Comparison of ENCODE assay signal across 1 cellular context in the genomic region with DNA sequence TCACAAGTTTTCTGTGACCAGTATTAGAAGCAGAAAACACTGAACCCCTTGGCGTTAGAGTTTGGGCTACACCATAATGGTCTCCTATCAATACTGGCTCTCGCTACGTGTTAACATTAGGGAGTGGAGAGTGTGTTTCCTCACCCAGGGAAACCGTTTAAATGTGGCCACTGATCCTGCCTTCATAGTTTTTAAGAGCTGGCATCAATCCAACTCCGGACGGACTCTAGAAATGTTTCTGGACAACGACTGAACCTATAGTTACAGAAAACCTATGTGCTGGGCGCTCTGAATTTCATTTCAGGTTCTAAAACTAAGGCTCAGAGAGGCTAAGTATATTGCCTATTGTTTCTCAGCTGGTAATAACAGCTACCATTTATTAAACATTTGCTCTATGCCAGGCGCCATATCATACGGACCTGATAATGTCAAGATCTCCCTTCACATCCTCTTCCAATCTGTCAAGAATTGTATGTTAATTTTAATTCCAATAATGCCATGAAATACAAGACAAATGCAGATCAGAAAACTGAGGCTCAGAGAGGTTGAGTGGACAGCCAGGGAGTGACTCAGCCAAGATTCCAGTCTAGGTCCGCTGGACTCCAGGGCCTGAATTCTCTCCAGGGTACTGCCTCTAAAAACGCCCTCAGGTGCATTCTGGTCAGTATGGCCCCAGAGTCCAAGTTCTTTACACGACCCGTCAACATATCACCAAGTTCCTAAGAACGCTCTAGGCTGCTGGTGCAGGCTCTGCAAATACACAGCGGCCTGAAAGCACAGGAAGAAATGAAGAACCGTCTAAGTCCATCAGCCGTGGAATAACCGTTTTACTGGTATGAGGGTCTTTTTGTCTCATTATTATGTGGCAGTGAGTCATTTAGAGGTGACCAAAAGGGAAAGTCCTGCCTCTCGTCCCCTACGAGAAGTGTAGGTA.
TF ChIP-seq lines count a peak whose summit lies in the region.

No MANE protein-coding gene starts in this region.

TF ChIP-seq in K562, 482 proteins besides CTCF, POLR2A, EP300 and RAD21 (continues in another document):
- TF ChIP-seq, protein P1, sequence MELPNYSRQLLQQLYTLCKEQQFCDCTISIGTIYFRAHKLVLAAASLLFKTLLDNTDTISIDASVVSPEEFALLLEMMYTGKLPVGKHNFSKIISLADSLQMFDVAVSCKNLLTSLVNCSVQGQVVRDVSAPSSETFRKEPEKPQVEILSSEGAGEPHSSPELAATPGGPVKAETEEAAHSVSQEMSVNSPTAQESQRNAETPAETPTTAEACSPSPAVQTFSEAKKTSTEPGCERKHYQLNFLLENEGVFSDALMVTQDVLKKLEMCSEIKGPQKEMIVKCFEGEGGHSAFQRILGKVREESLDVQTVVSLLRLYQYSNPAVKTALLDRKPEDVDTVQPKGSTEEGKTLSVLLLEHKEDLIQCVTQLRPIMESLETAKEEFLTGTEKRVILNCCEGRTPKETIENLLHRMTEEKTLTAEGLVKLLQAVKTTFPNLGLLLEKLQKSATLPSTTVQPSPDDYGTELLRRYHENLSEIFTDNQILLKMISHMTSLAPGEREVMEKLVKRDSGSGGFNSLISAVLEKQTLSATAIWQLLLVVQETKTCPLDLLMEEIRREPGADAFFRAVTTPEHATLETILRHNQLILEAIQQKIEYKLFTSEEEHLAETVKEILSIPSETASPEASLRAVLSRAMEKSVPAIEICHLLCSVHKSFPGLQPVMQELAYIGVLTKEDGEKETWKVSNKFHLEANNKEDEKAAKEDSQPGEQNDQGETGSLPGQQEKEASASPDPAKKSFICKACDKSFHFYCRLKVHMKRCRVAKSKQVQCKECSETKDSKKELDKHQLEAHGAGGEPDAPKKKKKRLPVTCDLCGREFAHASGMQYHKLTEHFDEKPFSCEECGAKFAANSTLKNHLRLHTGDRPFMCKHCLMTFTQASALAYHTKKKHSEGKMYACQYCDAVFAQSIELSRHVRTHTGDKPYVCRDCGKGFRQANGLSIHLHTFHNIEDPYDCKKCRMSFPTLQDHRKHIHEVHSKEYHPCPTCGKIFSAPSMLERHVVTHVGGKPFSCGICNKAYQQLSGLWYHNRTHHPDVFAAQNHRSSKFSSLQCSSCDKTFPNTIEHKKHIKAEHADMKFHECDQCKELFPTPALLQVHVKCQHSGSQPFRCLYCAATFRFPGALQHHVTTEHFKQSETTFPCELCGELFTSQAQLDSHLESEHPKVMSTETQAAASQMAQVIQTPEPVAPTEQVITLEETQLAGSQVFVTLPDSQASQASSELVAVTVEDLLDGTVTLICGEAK (IDR thresholded peaks at IDR 0.05) = no peak
- TF ChIP-seq, protein P1 (CRISPR knock-in tag; IDR thresholded peaks at IDR 0.05) = no peak
- 0 out of 2 replicates have a peak, but pooled peaks have one; percentile 7 for TF ChIP-seq TEAD4 (IDR thresholded peaks at IDR 0.05; ENCODE audit: low read length)
- no peak for TF ChIP-seq TEAD4 (CRISPR knock-in tag; IDR thresholded peaks at IDR 0.05; ENCODE audit: borderline replicate concordance)
- TF ChIP-seq CREM (IDR thresholded peaks at IDR 0.05; ENCODE audit: low read depth) = no peak
- peak; percentile 10; the same call in 1 of the 2 replicates for TF ChIP-seq ESRRA (IDR thresholded peaks at IDR 0.05; ENCODE audit: borderline replicate concordance, low read depth)
- no peak for TF ChIP-seq ZKSCAN8 (CRISPR knock-in tag; IDR thresholded peaks at IDR 0.05)
- peak; percentile 73 for TF ChIP-seq NFE2 (IDR thresholded peaks at IDR 0.05; ENCODE audit: low read depth)
- TF ChIP-seq ELF2 (CRISPR knock-in tag; IDR thresholded peaks at IDR 0.05) = 0 out of 2 replicates have a peak, but pooled peaks have one; percentile 26
- TF ChIP-seq, protein P2, sequence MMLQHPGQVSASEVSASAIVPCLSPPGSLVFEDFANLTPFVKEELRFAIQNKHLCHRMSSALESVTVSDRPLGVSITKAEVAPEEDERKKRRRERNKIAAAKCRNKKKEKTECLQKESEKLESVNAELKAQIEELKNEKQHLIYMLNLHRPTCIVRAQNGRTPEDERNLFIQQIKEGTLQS (IDR thresholded peaks at IDR 0.05) = peak; percentile 46
- TF ChIP-seq, protein P2 (CRISPR knock-in tag; conservative IDR thresholded peaks at IDR 0.05) = no peak; the same call in 1 of the 2 replicates
- TF ChIP-seq, protein P3, sequence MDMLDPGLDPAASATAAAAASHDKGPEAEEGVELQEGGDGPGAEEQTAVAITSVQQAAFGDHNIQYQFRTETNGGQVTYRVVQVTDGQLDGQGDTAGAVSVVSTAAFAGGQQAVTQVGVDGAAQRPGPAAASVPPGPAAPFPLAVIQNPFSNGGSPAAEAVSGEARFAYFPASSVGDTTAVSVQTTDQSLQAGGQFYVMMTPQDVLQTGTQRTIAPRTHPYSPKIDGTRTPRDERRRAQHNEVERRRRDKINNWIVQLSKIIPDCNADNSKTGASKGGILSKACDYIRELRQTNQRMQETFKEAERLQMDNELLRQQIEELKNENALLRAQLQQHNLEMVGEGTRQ (CRISPR knock-in tag; IDR thresholded peaks at IDR 0.05) = no peak
- TF ChIP-seq CBFA2T3 (IDR thresholded peaks at IDR 0.05) = no peak
- TF ChIP-seq HDAC2 (IDR thresholded peaks at IDR 0.05) = peak; percentile 76
- TF ChIP-seq ZFP36 (IDR thresholded peaks at IDR 0.05; ENCODE audit: low read depth, low read length, partially characterized antibody) = peak; percentile 90
- peak; percentile 16; the same call in 1 of the 2 replicates for TF ChIP-seq SMARCC2 (IDR thresholded peaks at IDR 0.05; ENCODE audit: low read depth)
- TF ChIP-seq, protein P4, sequence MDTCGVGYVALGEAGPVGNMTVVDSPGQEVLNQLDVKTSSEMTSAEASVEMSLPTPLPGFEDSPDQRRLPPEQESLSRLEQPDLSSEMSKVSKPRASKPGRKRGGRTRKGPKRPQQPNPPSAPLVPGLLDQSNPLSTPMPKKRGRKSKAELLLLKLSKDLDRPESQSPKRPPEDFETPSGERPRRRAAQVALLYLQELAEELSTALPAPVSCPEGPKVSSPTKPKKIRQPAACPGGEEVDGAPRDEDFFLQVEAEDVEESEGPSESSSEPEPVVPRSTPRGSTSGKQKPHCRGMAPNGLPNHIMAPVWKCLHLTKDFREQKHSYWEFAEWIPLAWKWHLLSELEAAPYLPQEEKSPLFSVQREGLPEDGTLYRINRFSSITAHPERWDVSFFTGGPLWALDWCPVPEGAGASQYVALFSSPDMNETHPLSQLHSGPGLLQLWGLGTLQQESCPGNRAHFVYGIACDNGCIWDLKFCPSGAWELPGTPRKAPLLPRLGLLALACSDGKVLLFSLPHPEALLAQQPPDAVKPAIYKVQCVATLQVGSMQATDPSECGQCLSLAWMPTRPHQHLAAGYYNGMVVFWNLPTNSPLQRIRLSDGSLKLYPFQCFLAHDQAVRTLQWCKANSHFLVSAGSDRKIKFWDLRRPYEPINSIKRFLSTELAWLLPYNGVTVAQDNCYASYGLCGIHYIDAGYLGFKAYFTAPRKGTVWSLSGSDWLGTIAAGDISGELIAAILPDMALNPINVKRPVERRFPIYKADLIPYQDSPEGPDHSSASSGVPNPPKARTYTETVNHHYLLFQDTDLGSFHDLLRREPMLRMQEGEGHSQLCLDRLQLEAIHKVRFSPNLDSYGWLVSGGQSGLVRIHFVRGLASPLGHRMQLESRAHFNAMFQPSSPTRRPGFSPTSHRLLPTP (IDR thresholded peaks at IDR 0.05; ENCODE audit: borderline replicate concordance, extremely low read depth, insufficient read length) = no peak
- TF ChIP-seq BHLHE40 (IDR thresholded peaks at IDR 0.05; ENCODE audit: low read length) = no peak
- TF ChIP-seq MYC (IDR thresholded peaks at IDR 0.05; ENCODE audit: low read depth, low read length) = no peak
- TF ChIP-seq MYC (CRISPR knock-in tag; IDR thresholded peaks at IDR 0.05; ENCODE audit: borderline replicate concordance, low read depth) = no peak
- TF ChIP-seq, protein P5, sequence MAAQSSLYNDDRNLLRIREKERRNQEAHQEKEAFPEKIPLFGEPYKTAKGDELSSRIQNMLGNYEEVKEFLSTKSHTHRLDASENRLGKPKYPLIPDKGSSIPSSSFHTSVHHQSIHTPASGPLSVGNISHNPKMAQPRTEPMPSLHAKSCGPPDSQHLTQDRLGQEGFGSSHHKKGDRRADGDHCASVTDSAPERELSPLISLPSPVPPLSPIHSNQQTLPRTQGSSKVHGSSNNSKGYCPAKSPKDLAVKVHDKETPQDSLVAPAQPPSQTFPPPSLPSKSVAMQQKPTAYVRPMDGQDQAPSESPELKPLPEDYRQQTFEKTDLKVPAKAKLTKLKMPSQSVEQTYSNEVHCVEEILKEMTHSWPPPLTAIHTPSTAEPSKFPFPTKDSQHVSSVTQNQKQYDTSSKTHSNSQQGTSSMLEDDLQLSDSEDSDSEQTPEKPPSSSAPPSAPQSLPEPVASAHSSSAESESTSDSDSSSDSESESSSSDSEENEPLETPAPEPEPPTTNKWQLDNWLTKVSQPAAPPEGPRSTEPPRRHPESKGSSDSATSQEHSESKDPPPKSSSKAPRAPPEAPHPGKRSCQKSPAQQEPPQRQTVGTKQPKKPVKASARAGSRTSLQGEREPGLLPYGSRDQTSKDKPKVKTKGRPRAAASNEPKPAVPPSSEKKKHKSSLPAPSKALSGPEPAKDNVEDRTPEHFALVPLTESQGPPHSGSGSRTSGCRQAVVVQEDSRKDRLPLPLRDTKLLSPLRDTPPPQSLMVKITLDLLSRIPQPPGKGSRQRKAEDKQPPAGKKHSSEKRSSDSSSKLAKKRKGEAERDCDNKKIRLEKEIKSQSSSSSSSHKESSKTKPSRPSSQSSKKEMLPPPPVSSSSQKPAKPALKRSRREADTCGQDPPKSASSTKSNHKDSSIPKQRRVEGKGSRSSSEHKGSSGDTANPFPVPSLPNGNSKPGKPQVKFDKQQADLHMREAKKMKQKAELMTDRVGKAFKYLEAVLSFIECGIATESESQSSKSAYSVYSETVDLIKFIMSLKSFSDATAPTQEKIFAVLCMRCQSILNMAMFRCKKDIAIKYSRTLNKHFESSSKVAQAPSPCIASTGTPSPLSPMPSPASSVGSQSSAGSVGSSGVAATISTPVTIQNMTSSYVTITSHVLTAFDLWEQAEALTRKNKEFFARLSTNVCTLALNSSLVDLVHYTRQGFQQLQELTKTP (IDR thresholded peaks at IDR 0.05; ENCODE audit: low read depth in 1 of 2, partially characterized antibody in 2 of 2) = peak in 1 of 2 experiments; percentile 50
- TF ChIP-seq ARNT (IDR thresholded peaks at IDR 0.05) = peak in 1 of 2 experiments; percentile 96; a peak in 3 of 4 replicates
- TF ChIP-seq TAL1 (IDR thresholded peaks at IDR 0.05) = 0 out of 2 replicates have a peak, but pooled peaks have one; percentile 10
- TF ChIP-seq, protein P6, sequence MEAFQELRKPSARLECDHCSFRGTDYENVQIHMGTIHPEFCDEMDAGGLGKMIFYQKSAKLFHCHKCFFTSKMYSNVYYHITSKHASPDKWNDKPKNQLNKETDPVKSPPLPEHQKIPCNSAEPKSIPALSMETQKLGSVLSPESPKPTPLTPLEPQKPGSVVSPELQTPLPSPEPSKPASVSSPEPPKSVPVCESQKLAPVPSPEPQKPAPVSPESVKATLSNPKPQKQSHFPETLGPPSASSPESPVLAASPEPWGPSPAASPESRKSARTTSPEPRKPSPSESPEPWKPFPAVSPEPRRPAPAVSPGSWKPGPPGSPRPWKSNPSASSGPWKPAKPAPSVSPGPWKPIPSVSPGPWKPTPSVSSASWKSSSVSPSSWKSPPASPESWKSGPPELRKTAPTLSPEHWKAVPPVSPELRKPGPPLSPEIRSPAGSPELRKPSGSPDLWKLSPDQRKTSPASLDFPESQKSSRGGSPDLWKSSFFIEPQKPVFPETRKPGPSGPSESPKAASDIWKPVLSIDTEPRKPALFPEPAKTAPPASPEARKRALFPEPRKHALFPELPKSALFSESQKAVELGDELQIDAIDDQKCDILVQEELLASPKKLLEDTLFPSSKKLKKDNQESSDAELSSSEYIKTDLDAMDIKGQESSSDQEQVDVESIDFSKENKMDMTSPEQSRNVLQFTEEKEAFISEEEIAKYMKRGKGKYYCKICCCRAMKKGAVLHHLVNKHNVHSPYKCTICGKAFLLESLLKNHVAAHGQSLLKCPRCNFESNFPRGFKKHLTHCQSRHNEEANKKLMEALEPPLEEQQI (IDR thresholded peaks at IDR 0.05) = no peak
- TF ChIP-seq ZC3H8 (IDR thresholded peaks at IDR 0.05) = no peak
- TF ChIP-seq MTA3 (IDR thresholded peaks at IDR 0.05; ENCODE audit: borderline replicate concordance) = peak; percentile 39; the same call in 1 of the 2 replicates
- TF ChIP-seq ZEB2 (IDR thresholded peaks at IDR 0.05) = peak; percentile 53; the same call in 1 of the 2 replicates
- 0 out of 2 replicates have a peak, but pooled peaks have one; percentile 12 for TF ChIP-seq JUN (IDR thresholded peaks at IDR 0.05; ENCODE audit: borderline replicate concordance, low read depth, low read length)
- TF ChIP-seq JUN (CRISPR knock-in tag; IDR thresholded peaks at IDR 0.05; ENCODE audit: borderline replicate concordance) = no peak
- TF ChIP-seq, protein P7, sequence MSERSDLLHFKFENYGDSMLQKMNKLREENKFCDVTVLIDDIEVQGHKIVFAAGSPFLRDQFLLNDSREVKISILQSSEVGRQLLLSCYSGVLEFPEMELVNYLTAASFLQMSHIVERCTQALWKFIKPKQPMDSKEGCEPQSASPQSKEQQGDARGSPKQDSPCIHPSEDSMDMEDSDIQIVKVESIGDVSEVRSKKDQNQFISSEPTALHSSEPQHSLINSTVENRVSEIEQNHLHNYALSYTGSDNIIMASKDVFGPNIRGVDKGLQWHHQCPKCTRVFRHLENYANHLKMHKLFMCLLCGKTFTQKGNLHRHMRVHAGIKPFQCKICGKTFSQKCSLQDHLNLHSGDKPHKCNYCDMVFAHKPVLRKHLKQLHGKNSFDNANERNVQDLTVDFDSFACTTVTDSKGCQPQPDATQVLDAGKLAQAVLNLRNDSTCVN (CRISPR knock-in tag; IDR thresholded peaks at IDR 0.05) = no peak
- TF ChIP-seq ADNP (tag; IDR thresholded peaks at IDR 0.05) = peak; percentile 80
